ENCODE assay signal across 18 cellular contexts in genomic region chr6:105594272-105594671, GRCh38.
DNase-seq lines count a peak whose midpoint lies in the region; ATAC-seq and TF ChIP-seq lines count a peak whose summit lies in the region.
"Had no signal": no experiment of that assay in that cellular context is flagged by ENCODE, and none has a peak within 500 bp of the region (broad histone marks: within the 10 kb centered on the region; RNA-seq: fewer than 3 reads in every experiment).

No MANE protein-coding gene starts in this region.

- peaks cover 15% of the 10 kb centered on the region for H3F3A ChIP-seq in PC-3 (ENCODE audit: low read length, unreplicated experiment)

- no peaks in the 10 kb centered on the region for H3K9me2 ChIP-seq in PC-3 (replicated peaks; ENCODE audit: low read length)

- H3K36me3 Mint-ChIP-seq in effector memory CD8-positive, alpha-beta T cell (ENCODE audit: insufficient read depth), result no peaks in the 10 kb centered on the region

- DNase-seq in PC-3 (no peak), dorsolateral prefrontal cortex (peak in 1 of 10 donors; percentile 42), osteoblast (ENCODE audit: insufficient read length, low spot score, missing footprints) (no peak), GM10248 (ENCODE audit: extremely low spot score) (no peak)
- DNase-seq in effector memory CD8-positive, alpha-beta T cell, result no peak
- DNase-seq: activated naive CD4-positive, alpha-beta T cell; amygdala; CD4-positive, alpha-beta T cell; DMS53; Karpas-422; NCI-H1092 treated with DMSO at 0.1 percent for 48 hours; SHP77 had no signal

- POLR2A ChIA-PET in PC-3 (lab: Charles Lee; ENCODE audit: unreplicated experiment) (no interaction called here), GM10248 (lab: Yijun Ruan, JAX) (no interaction called here)

- H3K9me3 Mint-ChIP-seq in effector memory CD8-positive, alpha-beta T cell, result no peaks in the 10 kb centered on the region
- H3K9me3 Mint-ChIP-seq: CD4-positive, alpha-beta T cell had no signal

- no peaks in the 10 kb centered on the region for H4K20me1 ChIP-seq in PC-3 (ENCODE audit: low read length)
- no peaks in the 10 kb centered on the region for H4K20me1 ChIP-seq in osteoblast (ENCODE audit: insufficient read depth, low read length)

- no peaks in the 10 kb centered on the region for H3K79me2 ChIP-seq in PC-3 (ENCODE audit: low read length)
- H3K79me2 ChIP-seq in osteoblast (ENCODE audit: insufficient read depth, low read length), result no peaks in the 10 kb centered on the region

- BruUV-seq in PC-3 (replicated peaks; lab: Mats Ljungman, UMichigan), result no TSS peak

- ATAC-seq in PC-3 (no peak), HG03432 (IDR thresholded peaks at IDR 0.05; ENCODE audit: unreplicated experiment) (no peak), GM21737 (IDR thresholded peaks at IDR 0.05; ENCODE audit: unreplicated experiment) (no peak)
- ATAC-seq in effector memory CD8-positive, alpha-beta T cell (replicated peaks), result no peak

- H3K27ac ChIP-seq in C4-2B, result peak overlapping the region; percentile 41; the same call in 1 of the 2 replicates
- H3K27ac ChIP-seq in PC-3 (ENCODE audit: low read length), result peak overlapping the region; percentile 99
- peak overlapping the region in 39 of 59 donors; percentile 7 to 93 (median 55) for H3K27ac ChIP-seq in dorsolateral prefrontal cortex
- H3K27ac ChIP-seq in osteoblast (ENCODE audit: low read depth, low read length), result peak overlapping the region; percentile 1

- no peak overlapping the region for H3K27ac Mint-ChIP-seq in effector memory CD8-positive, alpha-beta T cell
- H3K27ac Mint-ChIP-seq: CD4-positive, alpha-beta T cell; stimulated activated naive CD8-positive, alpha-beta T cell treated with anti-CD3 and anti-CD28 coated beads, Interleukin-15, Interleukin-2, amounts not matched to agents 100 ng/mL and 50 ng/mL, for 24 hours; T-helper 1 cell treated with Interleukin-12 subunit alpha and Interleukin-12 subunit beta and Interleukin-4 antibody, amounts not matched to agents 30 μg/mL and 1 μg/mL, for 36 hours had no signal

- H3K4me1 Mint-ChIP-seq in effector memory CD8-positive, alpha-beta T cell (ENCODE audit: low read depth in 2 of 2), result peaks cover 12 to 22% of the 10 kb centered on the region in 2 donors

- peak overlapping the region; percentile 62 for H3K9ac ChIP-seq in PC-3 (ENCODE audit: low read length)

- H3K4me3 Mint-ChIP-seq in effector memory CD8-positive, alpha-beta T cell, result no peak overlapping the region
- H3K4me3 Mint-ChIP-seq: CD4-positive, alpha-beta T cell; central memory CD8-positive, alpha-beta T cell; stimulated activated naive CD8-positive, alpha-beta T cell treated with anti-CD3 and anti-CD28 coated beads, Interleukin-15, Interleukin-2, amounts not matched to agents 100 ng/mL and 50 ng/mL, for 24 hours; T-helper 1 cell treated with Interleukin-12 subunit alpha and Interleukin-12 subunit beta and Interleukin-4 antibody, amounts not matched to agents 30 μg/mL and 1 μg/mL, for 36 hours had no signal

- no peaks in the 10 kb centered on the region for H3K36me3 ChIP-seq in PC-3 (ENCODE audit: low read depth, low read length)
- H3K36me3 ChIP-seq in osteoblast (ENCODE audit: insufficient read depth, low read length), result no peaks in the 10 kb centered on the region

- TF ChIP-seq CTCF in C4-2B (conservative IDR thresholded peaks at IDR 0.05) (no peak), PC-3 (conservative IDR thresholded peaks at IDR 0.05; ENCODE audit: low read depth, low read length) (no peak), dorsolateral prefrontal cortex (IDR thresholded peaks at IDR 0.05 in 54 of 56, conservative IDR thresholded peaks at IDR 0.05 in 2 of 56; ENCODE audit: low read depth in 1 of 56, partially characterized antibody in 56 of 56) (no peak), osteoblast (IDR thresholded peaks at IDR 0.05; ENCODE audit: extremely low read depth, low read depth, low read length) (no peak), GM10248 (IDR thresholded peaks at IDR 0.05; ENCODE audit: control extremely low read depth, extremely low read depth, low read depth, missing control alignments) (no peak)

- H3K27me3 Mint-ChIP-seq in effector memory CD8-positive, alpha-beta T cell, result no peaks in the 10 kb centered on the region
- H3K27me3 Mint-ChIP-seq: CD4-positive, alpha-beta T cell; central memory CD8-positive, alpha-beta T cell had no signal

- H2AFZ ChIP-seq in PC-3 (ENCODE audit: low read length), result no peak overlapping the region
- H2AFZ ChIP-seq in osteoblast (ENCODE audit: low read length), result no peak overlapping the region

- H3K9me3 ChIP-seq in PC-3 (ENCODE audit: low read length) (no peaks in the 10 kb centered on the region), osteoblast (ENCODE audit: low read depth, low read length) (no peaks in the 10 kb centered on the region)

- CTCF ChIA-PET in PC-3 (lab: Charles Lee), result no interaction called here
- CTCF ChIA-PET in GM10248 (lab: Yijun Ruan, JAX), result interaction anchor here (0.7 to 1.0 kb wide), 2 partner anchors 8 to 49 kb away, joined by 3 read pairs; no protein-coding TSS in a partner anchor

- H3K27me3 ChIP-seq in PC-3 (ENCODE audit: low read length) (no peaks in the 10 kb centered on the region), dorsolateral prefrontal cortex (no peaks in the 10 kb centered on the region), osteoblast (ENCODE audit: insufficient read depth, low read length) (no peaks in the 10 kb centered on the region)

- H3K4me3 ChIP-seq in PC-3 (ENCODE audit: low read length), result no peak overlapping the region
- no peak overlapping the region for H3K4me3 ChIP-seq in dorsolateral prefrontal cortex
- no peak overlapping the region for H3K4me3 ChIP-seq in osteoblast (ENCODE audit: insufficient read depth, low read length)

- peak overlapping the region; percentile 45; the same call in 1 of the 2 replicates for H3K4me2 ChIP-seq in PC-3 (ENCODE audit: low read length)
- H3K4me2 ChIP-seq in osteoblast (ENCODE audit: insufficient read depth, low read length), result no peak overlapping the region

- intact Hi-C loops in PC-3 (cut with micrococcal nuclease), result loop anchor here (10.0 kb wide), 3 partner anchors 69 to 159 kb away; no protein-coding TSS in a partner anchor
- intact Hi-C loops in dorsolateral prefrontal cortex (cut with DNase I), result no loop called here

- H3K4me1 ChIP-seq in PC-3 (ENCODE audit: insufficient read depth, low read length) (peaks cover 74% of the 10 kb centered on the region), osteoblast (ENCODE audit: insufficient read depth, low read length) (peaks cover 29% of the 10 kb centered on the region)

Comparison
In these comparisons a context has a peak if more than half of its experiments do, and no peak if none do; other contexts are left out.
1. H3K27ac ChIP-seq: peak in every context shown above with its lines; median percentile 99 in PC-3; 55 in dorsolateral prefrontal cortex; 41 in C4-2B; 1 in osteoblast.